ENCODE assay signal across 15 cellular contexts in the genomic region with DNA sequence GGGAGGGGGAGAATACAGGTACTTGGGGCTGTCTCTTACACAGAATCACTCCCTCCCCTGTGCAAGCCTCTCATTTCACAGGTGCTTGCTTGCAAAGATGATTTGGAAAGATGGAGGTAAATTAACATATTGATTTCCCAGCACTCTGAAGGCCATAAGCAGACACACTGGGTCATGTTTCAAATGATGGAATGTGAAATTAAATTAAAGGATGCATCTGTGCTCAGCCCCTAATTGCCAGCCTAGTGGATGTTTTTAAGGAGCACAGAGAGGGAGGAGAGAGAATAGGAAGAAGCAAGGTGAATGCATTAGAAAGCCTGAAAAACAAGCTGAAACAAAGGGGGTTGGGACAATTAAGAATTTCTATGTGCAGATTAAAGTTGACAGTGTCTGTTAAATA.
"Had no signal": no experiment of that assay in that cellular context is flagged by ENCODE, and none has a peak within 500 bp of the region (broad histone marks: within the 10 kb centered on the region; RNA-seq: fewer than 3 reads in every experiment).

No MANE protein-coding gene starts in this region.

- H3K36me3 Mint-ChIP-seq: stimulated activated effector memory CD8-positive, alpha-beta T cell treated with anti-CD3 and anti-CD28 coated beads, Interleukin-12 subunit alpha, Interleukin-12 subunit beta, amount 100 ng/mL, for 72 hours had no signal

- H3K27me3 Mint-ChIP-seq: type B pancreatic cell had no signal

- H3K4me3 Mint-ChIP-seq: stimulated activated effector memory CD8-positive, alpha-beta T cell treated with anti-CD3 and anti-CD28 coated beads, Interleukin-12 subunit alpha, Interleukin-12 subunit beta, amount 100 ng/mL, for 72 hours; type B pancreatic cell had no signal

- DNase-seq: effector memory CD4-positive, alpha-beta T cell; head of caudate nucleus; left colon; left ventricle myocardium superior; mesenchymal stem cell; midbrain; psoas muscle; retina; right lobe of liver; stimulated activated CD4-positive, alpha-beta T cell treated with anti-CD3 and anti-CD28 coated beads, Interleukin-4, amount 100 ng/mL, for 1 hour; stimulated activated CD8-positive, alpha-beta memory T cell treated with anti-CD3 and anti-CD28 coated beads, Interleukin-4, amount 100 ng/mL, for 48 hours; stimulated activated naive CD8-positive, alpha-beta T cell treated with anti-CD3 and anti-CD28 coated beads, Interleukin-15, Interleukin-2, amounts not matched to agents 100 U/mL and 50 U/mL, for 24 hours; thyroid gland had no signal

- H3K9me3 Mint-ChIP-seq: stimulated activated effector memory CD8-positive, alpha-beta T cell treated with anti-CD3 and anti-CD28 coated beads, Interleukin-12 subunit alpha, Interleukin-12 subunit beta, amount 100 ng/mL, for 72 hours; type B pancreatic cell had no signal

- H3K27ac Mint-ChIP-seq: stimulated activated effector memory CD8-positive, alpha-beta T cell treated with anti-CD3 and anti-CD28 coated beads, Interleukin-12 subunit alpha, Interleukin-12 subunit beta, amount 100 ng/mL, for 72 hours; type B pancreatic cell had no signal

- ATAC-seq: left colon; left ventricle myocardium superior; psoas muscle; right lobe of liver; stimulated activated effector memory CD8-positive, alpha-beta T cell treated with anti-CD3 and anti-CD28 coated beads, Interleukin-12 subunit alpha, Interleukin-12 subunit beta, amount 100 ng/mL, for 72 hours; stimulated activated naive CD8-positive, alpha-beta T cell treated with anti-CD3 and anti-CD28 coated beads, Interleukin-15, Interleukin-2, amounts not matched to agents 100 U/mL and 50 U/mL, for 24 hours had no signal
